Comparison of ENCODE assay signal across 8 cellular contexts in the genomic region with DNA sequence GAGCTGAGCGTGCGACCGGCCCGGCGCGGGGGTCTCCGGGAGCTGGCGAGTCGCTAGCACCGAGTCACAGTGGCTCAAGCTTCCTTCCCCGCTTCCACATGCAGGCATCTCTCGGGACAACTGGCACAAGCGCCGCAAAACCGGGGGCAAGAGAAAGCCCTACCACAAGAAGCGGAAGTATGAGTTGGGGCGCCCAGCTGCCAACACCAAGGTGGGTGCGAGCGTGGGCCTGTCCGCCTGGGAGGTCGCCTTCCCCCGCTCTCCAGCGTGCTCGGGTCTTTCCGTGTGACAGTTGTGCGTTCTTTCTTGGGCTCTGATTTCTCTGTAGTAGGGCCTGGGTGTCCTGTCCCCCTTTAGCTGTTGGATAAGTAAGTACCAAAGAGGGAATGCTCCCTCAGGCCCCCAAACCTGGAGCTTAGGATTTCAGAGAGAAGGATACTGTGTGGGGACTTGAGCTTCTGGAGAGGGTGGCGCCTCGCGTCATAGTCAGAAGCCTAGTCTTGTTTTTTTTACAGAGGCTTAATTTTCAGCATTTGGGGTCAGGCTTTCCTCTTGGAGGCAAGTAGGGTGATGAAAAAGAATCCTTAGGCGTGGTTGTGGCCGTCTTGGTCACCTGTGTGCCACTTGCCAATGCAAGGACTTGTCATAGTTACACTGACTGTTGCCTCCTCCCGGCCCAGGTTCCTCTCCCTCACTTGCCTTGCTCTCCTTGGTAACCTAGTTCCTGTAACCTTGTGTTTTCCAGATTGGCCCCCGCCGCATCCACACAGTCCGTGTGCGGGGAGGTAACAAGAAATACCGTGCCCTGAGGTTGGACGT. TPM values are rescaled to one million over a fixed set of nuclear protein-coding genes. Genes with fewer than 3 reads are reported as not detected.
A peak's percentile ranks its signal among the peaks of the same experiment; 100 is the strongest.
DNase-seq lines count a peak whose midpoint lies in the region; ATAC-seq, FAIRE-seq and TF ChIP-seq lines count a peak whose summit lies in the region.

No MANE protein-coding gene starts in this region.

- no peak for FAIRE-seq in HTR-8/SVneo (lab: Jason Lieb, UNC)

- no peaks in the 10 kb centered on the region for H3K9me2 ChIP-seq in SK-N-SH

- peaks cover 59% of the 10 kb centered on the region for H3F3A ChIP-seq in SK-N-SH (replicated peaks; ENCODE audit: insufficient read depth)

- H4K20me1 ChIP-seq in SK-N-SH (ENCODE audit: insufficient read depth), result peaks cover 41% of the 10 kb centered on the region

- peaks cover 27% of the 10 kb centered on the region for H3K36me3 ChIP-seq in GM06990 (ENCODE audit: control insufficient read depth, insufficient read depth, low read length)
- peaks cover 22 to 52% of the 10 kb centered on the region in 2 experiments for H3K36me3 ChIP-seq in SK-N-SH (replicated peaks in 1 of 2; ENCODE audit: control insufficient read depth in 1 of 2, insufficient read depth in 2 of 2, low read length in 1 of 2)
- H3K36me3 ChIP-seq in lung (ENCODE audit: control insufficient read depth in 2 of 2, insufficient read depth in 2 of 2, low read length in 2 of 2), result peaks cover 12 to 33% of the 10 kb centered on the region in 2 donors

- H3K79me2 ChIP-seq in SK-N-SH (ENCODE audit: insufficient read depth), result peaks cover 56% of the 10 kb centered on the region

- H3K9me3 ChIP-seq in SK-N-SH, result no peaks in the 10 kb centered on the region
- H3K9me3 ChIP-seq in lung (ENCODE audit: control insufficient read depth in 2 of 2, insufficient read depth in 1 of 2, low read length in 1 of 2), result no peaks in the 10 kb centered on the region

- ATAC-seq in HG02623 (IDR thresholded peaks at IDR 0.05; ENCODE audit: unreplicated experiment) (peak; percentile 15), lung (ENCODE audit: insufficient read depth, low FRiP score) (peak; percentile 12)

- peak overlapping the region; percentile 92 for H3K4me3 ChIP-seq in GM06990 (replicated peaks; ENCODE audit: low read depth, low read length)
- peak overlapping the region; percentile 54 to 79 for H3K4me3 ChIP-seq in SK-N-SH (ENCODE audit: low read depth in 2 of 2, low read length in 1 of 2)
- H3K4me3 ChIP-seq in lung, result peak overlapping the region; percentile 94

- 2% methylated on average over 17 of the region's 38 CpGs for WGBS in SK-N-SH (ENCODE audit: low lambda C conversion rate)
- WGBS in lung, 2 donors, result 8% methylated on average over 37 to 38 of the region's 38 CpGs

- no peak for DNase-seq in GM06990 (ENCODE audit: extremely low read depth, insufficient read length)
- DNase-seq in SK-N-SH, result no peak
- DNase-seq in caudate nucleus (lab: John Stamatoyannopoulos, UW), result peak in 10 of 61 donors; percentile 17 to 59 (median 50)
- no peak for DNase-seq in lung (ENCODE audit: low spot score)
- DNase-seq in GM20000 (ENCODE audit: low spot score), result no peak
- DNase-seq in HTR-8/SVneo (ENCODE audit: insufficient read length, low spot score), result no peak

- CTCF ChIA-PET in SK-N-SH (lab: Yijun Ruan, JAX), result interaction anchor here (1.1 to 2.7 kb wide), 8 partner anchors 8 to 45 kb away, joined by 3 to 16 read pairs (median 4); a partner anchor contains a TSS

- H3K4me1 ChIP-seq in SK-N-SH (ENCODE audit: control insufficient read depth in 1 of 2, insufficient read depth in 2 of 2, low read depth in 1 of 2, low read length in 1 of 2) (peaks cover 14 to 16% of the 10 kb centered on the region in 2 experiments; a peak in 3 of 4 replicates), lung (ENCODE audit: control insufficient read depth in 2 of 2, insufficient read depth in 2 of 2, low read length in 2 of 2) (peaks cover 0 to 13% of the 10 kb centered on the region in 2 donors)

- H3K27ac ChIP-seq in SK-N-SH (ENCODE audit: low read depth in 2 of 2, low read length in 1 of 2) (peak overlapping the region; percentile 84 to 87), caudate nucleus (ENCODE audit: low read depth, low read length) (peak overlapping the region; percentile 84), lung (ENCODE audit: low read depth in 1 of 2, low read length in 1 of 2) (peak overlapping the region; percentile 94 to 97), temporal lobe (ENCODE audit: low read depth, low read length) (peak overlapping the region; percentile 85)

- TF ChIP-seq CTCF in GM06990 (IDR thresholded peaks at IDR 0.05; ENCODE audit: insufficient read depth, low read length, poor library complexity, severe bottlenecking) (no peak), SK-N-SH (IDR thresholded peaks at IDR 0.05) (no peak), lung (IDR thresholded peaks at IDR 0.05; ENCODE audit: control extremely low read depth, extremely low read depth) (no peak), GM20000 (IDR thresholded peaks at IDR 0.05; ENCODE audit: extremely low read depth, missing control alignments) (no peak)

- H3K9ac ChIP-seq in SK-N-SH, result peak overlapping the region; percentile 93

- no peak for TF ChIP-seq RAD21 in SK-N-SH (IDR thresholded peaks at IDR 0.05; ENCODE audit: low read length)

- H3K27me3 ChIP-seq in GM06990 (replicated peaks; ENCODE audit: control insufficient read depth, insufficient read depth, low read length) (no peaks in the 10 kb centered on the region), SK-N-SH (ENCODE audit: insufficient read depth) (no peaks in the 10 kb centered on the region), lung (ENCODE audit: control insufficient read depth, insufficient read depth) (no peaks in the 10 kb centered on the region)

- H2AFZ ChIP-seq in SK-N-SH (ENCODE audit: low read depth), result no peak overlapping the region

- no peak for TF ChIP-seq EP300 in SK-N-SH (IDR thresholded peaks at IDR 0.05; ENCODE audit: borderline replicate concordance in 1 of 2, low read depth in 1 of 2, low read length in 1 of 2)

- POLR2A ChIA-PET in SK-N-SH (lab: Yijun Ruan, JAX), result interaction anchor here (0.6 to 2.5 kb wide), 23 partner anchors 8 to 564 kb away, joined by 3 to 22 read pairs (median 6); a partner anchor contains a TSS

- peak overlapping the region; percentile 98 for H3K4me2 ChIP-seq in SK-N-SH

TF ChIP-seq in SK-N-SH, 30 proteins besides CTCF, POLR2A, EP300 and RAD21:
- TF ChIP-seq TCF12 (IDR thresholded peaks at IDR 0.05) (no peak), TAF1 (IDR thresholded peaks at IDR 0.05; ENCODE audit: borderline replicate concordance, low read depth, low read length) (no peak), RCOR1 (IDR thresholded peaks at IDR 0.05; ENCODE audit: low read length) (no peak), NRF1 (IDR thresholded peaks at IDR 0.05; ENCODE audit: low read depth, low read length) (no peak), RFX5 (IDR thresholded peaks at IDR 0.05; ENCODE audit: low read length) (no peak), TEAD4 (IDR thresholded peaks at IDR 0.05; ENCODE audit: borderline replicate concordance, insufficient read depth) (no peak)

RNA-seq across cellular contexts. Expression of a gene that starts 0.8 kb away (rescaled TPM):
- polyA plus RNA-seq in SK-N-SH (2012; rRNA removed) (3,303 and 3,363 TPM in 2 replicates), lung (1,000 to 10,000 TPM; 1,551 to 3,558 TPM)
- 3,525 and 3,641 TPM in 2 replicates for polyA plus RNA-seq in SK-N-SH (2012; cell fraction: cytosol; rRNA removed)
- 887 and 945 TPM in 2 replicates for polyA plus RNA-seq in SK-N-SH (2012; cell fraction: nucleus; rRNA removed)
- total RNA-seq in lung (1,000 to 10,000 TPM; 1,445 to 1,832 TPM), temporal lobe (1,009 TPM)

RNA-seq across cellular contexts. Expression of a gene that starts 11.8 kb away (rescaled TPM):
- polyA plus RNA-seq in SK-N-SH (2012; rRNA removed), result 0.08 and 0.12 TPM in 2 replicates
- 0.01 and 0.06 TPM in 2 replicates for polyA plus RNA-seq in SK-N-SH (2012; cell fraction: cytosol; rRNA removed)
- polyA plus RNA-seq in SK-N-SH (2012; cell fraction: nucleus; rRNA removed), result 0.89 and 1.4 TPM in 2 replicates
- total RNA-seq in lung, result 1 to 10 TPM in 1 of 2 donors, under 1 TPM in 1; 0.23 to 1.4 TPM
- polyA plus RNA-seq in lung, result under 1 TPM; 0.33 to 0.79 TPM
- total RNA-seq in temporal lobe, result 0.49 TPM

RNA-seq across cellular contexts. Expression of a gene that starts 24.0 kb away (rescaled TPM):
- 68.3 and 82.8 TPM in 2 replicates for polyA plus RNA-seq in SK-N-SH (2012; rRNA removed)
- 26.5 and 37.1 TPM in 2 replicates for polyA plus RNA-seq in SK-N-SH (2012; cell fraction: cytosol; rRNA removed)
- polyA plus RNA-seq in SK-N-SH (2012; cell fraction: nucleus; rRNA removed), result 295 and 317 TPM in 2 replicates
- total RNA-seq in lung, result 10 to 100 TPM; 16.9 to 45.3 TPM
- polyA plus RNA-seq in lung, result 10 to 100 TPM; 28.7 to 78.5 TPM
- 9.1 TPM for total RNA-seq in temporal lobe

RNA-seq across cellular contexts. Expression of a gene that starts 31.0 kb away (rescaled TPM):
- polyA plus RNA-seq in SK-N-SH (2012; rRNA removed) (0.37 and 0.61 TPM in 2 replicates), lung (1 to 10 TPM; 2.3 to 6.1 TPM)
- 0.15 and 0.29 TPM in 2 replicates for polyA plus RNA-seq in SK-N-SH (2012; cell fraction: cytosol; rRNA removed)
- 1.4 and 3.2 TPM in 2 replicates for polyA plus RNA-seq in SK-N-SH (2012; cell fraction: nucleus; rRNA removed)
- total RNA-seq in lung (10 to 100 TPM in 1 of 2 donors, 1 to 10 TPM in 1; 1.7 to 13.0 TPM), temporal lobe (not detected)

RNA-seq across cellular contexts. Expression of a gene that starts 32.2 kb away (rescaled TPM):
- polyA plus RNA-seq in SK-N-SH (2012; rRNA removed) (36.9 and 37.9 TPM in 2 replicates), lung (10 to 100 TPM in 1 of 2 donors, 1 to 10 TPM in 1; 5.6 to 13.8 TPM)
- 7.5 and 10.1 TPM in 2 replicates for polyA plus RNA-seq in SK-N-SH (2012; cell fraction: cytosol; rRNA removed)
- 265 and 277 TPM in 2 replicates for polyA plus RNA-seq in SK-N-SH (2012; cell fraction: nucleus; rRNA removed)
- total RNA-seq in lung (10 to 100 TPM in 1 of 2 donors, 1 to 10 TPM in 1; 7.0 to 20.0 TPM), temporal lobe (2.2 TPM)
